In the genomic region with DNA sequence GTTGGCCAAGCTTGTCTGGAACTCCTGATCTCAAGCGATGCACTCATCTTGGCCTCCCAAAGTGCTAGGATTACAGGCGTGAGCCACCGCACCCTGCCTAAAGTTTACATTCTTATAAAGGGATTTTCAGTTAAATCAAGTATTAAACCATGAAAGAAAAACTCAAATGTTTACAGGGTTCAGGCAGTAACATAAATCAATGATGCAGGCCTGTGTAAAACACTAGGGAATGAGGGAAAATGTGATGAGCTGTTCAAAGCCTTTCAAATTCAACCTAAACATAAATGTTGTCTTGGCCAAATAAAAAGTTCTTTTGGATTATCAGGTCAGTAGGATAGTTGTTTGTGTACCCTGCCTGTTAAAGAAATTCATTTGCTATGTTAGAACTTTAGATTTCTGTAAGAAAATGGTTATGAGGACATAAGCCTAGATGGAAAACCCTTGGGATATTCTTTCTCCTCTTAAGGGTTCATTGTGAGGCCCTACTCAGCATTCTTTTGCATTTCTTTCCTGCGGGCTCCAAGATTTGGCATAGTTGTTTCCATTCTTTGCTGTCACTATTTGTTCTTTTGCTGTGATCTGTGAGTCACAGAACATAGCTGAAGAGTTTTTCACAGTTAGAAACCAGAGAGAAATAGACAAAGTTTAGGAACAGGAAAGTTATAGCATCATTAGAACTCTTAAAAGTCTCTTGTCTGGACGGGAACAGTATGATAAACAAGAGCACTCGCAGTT, we compare ENCODE assay signal across 1 cellular context.
TF ChIP-seq lines count a peak whose summit lies in the region.

No MANE protein-coding gene starts in this region.

TF ChIP-seq in GM23338, 12 proteins besides CTCF, POLR2A, EP300 and RAD21:
- TF ChIP-seq CREB1 (CRISPR knock-in tag; IDR thresholded peaks at IDR 0.05; ENCODE audit: low read depth): no peak
- TF ChIP-seq JUNB (IDR thresholded peaks at IDR 0.05; ENCODE audit: unreplicated experiment): no peak
- TF ChIP-seq, protein P1, sequence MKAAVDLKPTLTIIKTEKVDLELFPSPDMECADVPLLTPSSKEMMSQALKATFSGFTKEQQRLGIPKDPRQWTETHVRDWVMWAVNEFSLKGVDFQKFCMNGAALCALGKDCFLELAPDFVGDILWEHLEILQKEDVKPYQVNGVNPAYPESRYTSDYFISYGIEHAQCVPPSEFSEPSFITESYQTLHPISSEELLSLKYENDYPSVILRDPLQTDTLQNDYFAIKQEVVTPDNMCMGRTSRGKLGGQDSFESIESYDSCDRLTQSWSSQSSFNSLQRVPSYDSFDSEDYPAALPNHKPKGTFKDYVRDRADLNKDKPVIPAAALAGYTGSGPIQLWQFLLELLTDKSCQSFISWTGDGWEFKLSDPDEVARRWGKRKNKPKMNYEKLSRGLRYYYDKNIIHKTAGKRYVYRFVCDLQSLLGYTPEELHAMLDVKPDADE (IDR thresholded peaks at IDR 0.05): no peak
- no peak for TF ChIP-seq EZH2 (IDR thresholded peaks at IDR 0.05; ENCODE audit: low read depth, unreplicated experiment)
- TF ChIP-seq, protein P2, sequence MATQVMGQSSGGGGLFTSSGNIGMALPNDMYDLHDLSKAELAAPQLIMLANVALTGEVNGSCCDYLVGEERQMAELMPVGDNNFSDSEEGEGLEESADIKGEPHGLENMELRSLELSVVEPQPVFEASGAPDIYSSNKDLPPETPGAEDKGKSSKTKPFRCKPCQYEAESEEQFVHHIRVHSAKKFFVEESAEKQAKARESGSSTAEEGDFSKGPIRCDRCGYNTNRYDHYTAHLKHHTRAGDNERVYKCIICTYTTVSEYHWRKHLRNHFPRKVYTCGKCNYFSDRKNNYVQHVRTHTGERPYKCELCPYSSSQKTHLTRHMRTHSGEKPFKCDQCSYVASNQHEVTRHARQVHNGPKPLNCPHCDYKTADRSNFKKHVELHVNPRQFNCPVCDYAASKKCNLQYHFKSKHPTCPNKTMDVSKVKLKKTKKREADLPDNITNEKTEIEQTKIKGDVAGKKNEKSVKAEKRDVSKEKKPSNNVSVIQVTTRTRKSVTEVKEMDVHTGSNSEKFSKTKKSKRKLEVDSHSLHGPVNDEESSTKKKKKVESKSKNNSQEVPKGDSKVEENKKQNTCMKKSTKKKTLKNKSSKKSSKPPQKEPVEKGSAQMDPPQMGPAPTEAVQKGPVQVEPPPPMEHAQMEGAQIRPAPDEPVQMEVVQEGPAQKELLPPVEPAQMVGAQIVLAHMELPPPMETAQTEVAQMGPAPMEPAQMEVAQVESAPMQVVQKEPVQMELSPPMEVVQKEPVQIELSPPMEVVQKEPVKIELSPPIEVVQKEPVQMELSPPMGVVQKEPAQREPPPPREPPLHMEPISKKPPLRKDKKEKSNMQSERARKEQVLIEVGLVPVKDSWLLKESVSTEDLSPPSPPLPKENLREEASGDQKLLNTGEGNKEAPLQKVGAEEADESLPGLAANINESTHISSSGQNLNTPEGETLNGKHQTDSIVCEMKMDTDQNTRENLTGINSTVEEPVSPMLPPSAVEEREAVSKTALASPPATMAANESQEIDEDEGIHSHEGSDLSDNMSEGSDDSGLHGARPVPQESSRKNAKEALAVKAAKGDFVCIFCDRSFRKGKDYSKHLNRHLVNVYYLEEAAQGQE (IDR thresholded peaks at IDR 0.05; ENCODE audit: unreplicated experiment): no peak
- TF ChIP-seq EZH2phosphoT487 (IDR thresholded peaks at IDR 0.05; ENCODE audit: unreplicated experiment): no peak
- no peak for TF ChIP-seq POLR2AphosphoS5 (IDR thresholded peaks at IDR 0.05; ENCODE audit: low read depth)
